Comparison of ENCODE assay signal across 22 cellular contexts in genomic region chr1:24967962-24968361, GRCh38. TPM values are rescaled to one million over a fixed set of nuclear protein-coding genes. Genes with fewer than 3 reads are reported as not detected.
"Had no signal": no experiment of that assay in that cellular context is flagged by ENCODE, and none has a peak within 500 bp of the region (broad histone marks: within the 10 kb centered on the region; RNA-seq: fewer than 3 reads in every experiment).

No MANE protein-coding gene starts in this region.

- H3K27ac Mint-ChIP-seq: mesothelial cell of epicardium had no signal

- DNase-seq: activated T-cell treated with anti-CD3 and anti-CD28 coated beads, Interleukin-2, amount 50 U/mL, for 4 hours; effector CD8-positive, alpha-beta T cell; heart left ventricle; left lung; retina; spleen; stimulated activated CD4-positive, alpha-beta T cell treated with anti-CD3 and anti-CD28 coated beads, Interleukin-4, amount 100 ng/mL, for 4 hours; stimulated activated naive CD4-positive, alpha-beta T cell treated with Interleukin-2 at 50 U/mL for 16 hours; T1000; transverse colon; uterus had no signal

- ATAC-seq: activated T-cell treated with anti-CD3 and anti-CD28 coated beads, Interleukin-2, amount 50 U/mL, for 4 hours; gastroesophageal sphincter; heart left ventricle; left lung had no signal

- H3K36me3 Mint-ChIP-seq: mesothelial cell of epicardium had no signal

- H3K27ac ChIP-seq: esophagus muscularis mucosa, gastroesophageal sphincter, heart left ventricle, left lung, SK-N-MC, spleen, suprapubic skin, transverse colon, uterus had no signal

- H3K9me3 ChIP-seq: esophagus muscularis mucosa, gastroesophageal sphincter, heart left ventricle, left lung, spleen, suprapubic skin, transverse colon, uterus had no signal

- H3K27me3 ChIP-seq: transverse colon, uterus had no signal

- H3K4me1 ChIP-seq: esophagus muscularis mucosa, gastroesophageal sphincter, transverse colon, uterus had no signal

- H3K4me3 ChIP-seq: esophagus muscularis mucosa, gastroesophageal sphincter, heart left ventricle, left lung, SK-N-MC, spleen, suprapubic skin, transverse colon, uterus had no signal

- H3K4me3 Mint-ChIP-seq: activated T-cell treated with anti-CD3 and anti-CD28 coated beads, Interleukin-2, amount 50 U/mL, for 4 hours; mesothelial cell of epicardium; neural crest cell had no signal

- H3K36me3 ChIP-seq: esophagus muscularis mucosa, gastroesophageal sphincter, heart left ventricle, left lung, spleen, suprapubic skin, transverse colon, uterus had no signal

- FAIRE-seq: astrocyte, bronchial epithelial cell, endothelial cell of umbilical vein had no signal

- H3K9me3 Mint-ChIP-seq: activated T-cell treated with anti-CD3 and anti-CD28 coated beads, Interleukin-2, amount 50 U/mL, for 4 hours; mesothelial cell of epicardium; neural crest cell had no signal

RNA-seq across cellular contexts. Expression of gene RUNX3, which starts 37.9 kb away (rescaled TPM):
- total RNA-seq: cerebellum, endothelial cell of umbilical vein, lung microvascular endothelial cell had no signal
- polyA plus RNA-seq: endothelial cell of umbilical vein had no signal
